ENCODE assay signal across 27 cellular contexts in genomic region chr6:3443221-3443515, GRCh38. TPM values are rescaled to one million over a fixed set of nuclear protein-coding genes. Genes with fewer than 3 reads are reported as not detected.
DNase-seq lines count a peak whose midpoint lies in the region; ATAC-seq and TF ChIP-seq lines count a peak whose summit lies in the region.
"Had no signal": no experiment of that assay in that cellular context is flagged by ENCODE, and none has a peak within 500 bp of the region (broad histone marks: within the 10 kb centered on the region; RNA-seq: fewer than 3 reads in every experiment).

No MANE protein-coding gene starts in this region.

- peaks cover 6% of the 10 kb centered on the region for H3K79me1 ChIP-seq in H9 (ENCODE audit: insufficient read depth, low read depth, low read length, poor library complexity, severe bottlenecking)

- H3K9ac ChIP-seq in H9 (ENCODE audit: extremely low read depth, insufficient read length, low read length) (peak overlapping the region; percentile 20), smooth muscle cell (ENCODE audit: low read depth) (no peak overlapping the region)
- H3K9ac ChIP-seq: GM23248 had no signal

- H3K4me2 ChIP-seq in H9 (ENCODE audit: insufficient read depth, insufficient read length, low read length) (no peak overlapping the region), smooth muscle cell (peak overlapping the region; percentile 42)

- peak overlapping the region in 1 of 3 experiments; percentile 78; a peak in 1 of 7 replicates for H3K27ac Mint-ChIP-seq in H9
- H3K27ac Mint-ChIP-seq: B cell; CD14-positive monocyte; CD8-positive, alpha-beta memory T cell; T-helper 17 cell had no signal

- H4K8ac ChIP-seq in H9 (replicated peaks; ENCODE audit: insufficient read length, low read depth, low read length), result no peak overlapping the region

- no peak overlapping the region for H2BK120ac ChIP-seq in H9 (ENCODE audit: low read depth, low read length, poor library complexity, severe bottlenecking)

- no peak for TF ChIP-seq POLR2A in erythroblast (IDR thresholded peaks at IDR 0.05; ENCODE audit: low read length)

- H3K27me3 Mint-ChIP-seq in H9 (ENCODE audit: low read depth), result no peaks in the 10 kb centered on the region

- H3K23ac ChIP-seq in H9 (ENCODE audit: insufficient read length, low read depth, low read length), result no peak overlapping the region

- no peak overlapping the region for H2BK20ac ChIP-seq in H9 (ENCODE audit: low read depth, low read length, poor library complexity, severe bottlenecking)

- no CpG with 5 or more reads among the region's 3 CpGs for WGBS in H9 (ENCODE audit: extremely low coverage, insufficient read length, low lambda C conversion rate)
- 48% methylated on average over 3 of the region's 3 CpGs for WGBS in smooth muscle cell (ENCODE audit: low lambda C conversion rate)

- no peak overlapping the region for H3K4me3 ChIP-seq in smooth muscle cell
- H3K4me3 ChIP-seq: GM23248, HAP-1, MG63, Peyer's patch, SK-N-MC had no signal

- no peak overlapping the region for H4K91ac ChIP-seq in H9 (ENCODE audit: insufficient read length, low read depth, low read length)

- H3K4ac ChIP-seq in H9 (ENCODE audit: low read depth, low read length), result no peak overlapping the region

- H3K14ac ChIP-seq in H9 (ENCODE audit: insufficient read depth, low read length), result no peak overlapping the region

- no peak overlapping the region for H4K5ac ChIP-seq in H9 (ENCODE audit: insufficient read length, low read depth, low read length)

- H3K4me1 ChIP-seq in H9 (ENCODE audit: insufficient read depth, low read length) (peaks cover 2% of the 10 kb centered on the region; the same call in 1 of the 2 replicates), smooth muscle cell (ENCODE audit: low read depth) (peaks cover 6% of the 10 kb centered on the region)

- H2BK15ac ChIP-seq in H9 (ENCODE audit: low read depth, low read length), result no peak overlapping the region

- no peak overlapping the region for H2BK12ac ChIP-seq in H9 (ENCODE audit: insufficient read length, low read depth, low read length)

- H3K36me3 ChIP-seq in smooth muscle cell (ENCODE audit: low read depth), result no peaks in the 10 kb centered on the region
- H3K36me3 ChIP-seq: HAP-1, MG63 had no signal

- no peak for TF ChIP-seq CTCF in H9 (conservative IDR thresholded peaks at IDR 0.05)
- TF ChIP-seq CTCF in RWPE1 (conservative IDR thresholded peaks at IDR 0.05; ENCODE audit: low read depth), result no peak
- no peak for TF ChIP-seq CTCF in smooth muscle cell (IDR thresholded peaks at IDR 0.05; ENCODE audit: borderline replicate concordance, insufficient read depth, poor library complexity, severe bottlenecking)

- H3K27ac ChIP-seq in H9 (ENCODE audit: insufficient read length, low read depth, low read length), result no peak overlapping the region
- peak overlapping the region; percentile 28; the same call in 1 of the 2 replicates for H3K27ac ChIP-seq in RWPE1
- no peak overlapping the region for H3K27ac ChIP-seq in smooth muscle cell (ENCODE audit: low read depth)
- H3K27ac ChIP-seq: GM23248, HL-60, Peyer's patch, SK-N-MC had no signal

- H3K4me1 Mint-ChIP-seq in H9, result peaks cover 29 to 31% of the 10 kb centered on the region in 2 experiments
- H3K4me1 Mint-ChIP-seq: B cell; CD14-positive monocyte; CD8-positive, alpha-beta memory T cell had no signal

- no peak overlapping the region for H3T11ph ChIP-seq in H9 (ENCODE audit: low read length)

- H3K27me3 ChIP-seq in H9 (ENCODE audit: insufficient read depth, low read length), result no peaks in the 10 kb centered on the region
- H3K27me3 ChIP-seq in smooth muscle cell (ENCODE audit: low read depth), result no peaks in the 10 kb centered on the region
- H3K27me3 ChIP-seq: MG63, Peyer's patch had no signal

- H3K79me2 ChIP-seq in H9 (ENCODE audit: insufficient read depth, low read length) (peaks cover 17% of the 10 kb centered on the region; the same call in 1 of the 2 replicates), smooth muscle cell (ENCODE audit: low read depth) (no peaks in the 10 kb centered on the region)

- H3K4me3 Mint-ChIP-seq in H9, result no peak overlapping the region
- H3K4me3 Mint-ChIP-seq: B cell; CD8-positive, alpha-beta memory T cell; T-helper 17 cell had no signal

- H2AK5ac ChIP-seq in H9 (ENCODE audit: insufficient read length, low read length), result no peak overlapping the region

- DNase-seq in H9, result no peak
- no peak for DNase-seq in RWPE1 (ENCODE audit: low spot score)
- DNase-seq in erythroblast (lab: John Stamatoyannopoulos, UW), result peak; percentile 18 to 51
- no peak for DNase-seq in smooth muscle cell (lab: John Stamatoyannopoulos, UW; ENCODE audit: unreplicated experiment)
- DNase-seq in amygdala (lab: John Stamatoyannopoulos, UW), result no peak
- DNase-seq: Calu3; CD8-positive, alpha-beta memory T cell; DMS153; DND-41; Kasumi-1; MG63; NCI-H1105 treated with DMSO at 0.1 percent for 48 hours; NCI-H2029 treated with DMSO at 0.1 percent for 48 hours; NCI-H446 treated with DMSO at 0.1 percent for 48 hours; NCI-H526; NCI-H82; Peyer's patch; SIG-M5; T-helper 17 cell had no signal

- H2AFZ ChIP-seq in H9 (ENCODE audit: low read length), result no peak overlapping the region
- no peak overlapping the region for H2AFZ ChIP-seq in smooth muscle cell (ENCODE audit: low read depth)
- H2AFZ ChIP-seq: GM23248 had no signal

- no peaks in the 10 kb centered on the region for H4K20me1 ChIP-seq in H9 (ENCODE audit: control insufficient read depth, insufficient read depth, insufficient read length)
- no peaks in the 10 kb centered on the region for H4K20me1 ChIP-seq in smooth muscle cell (ENCODE audit: low read depth)

- peaks cover 0 to 24% (median 0%) of the 10 kb centered on the region in 3 experiments; a peak in 3 of 7 replicates for H3K36me3 Mint-ChIP-seq in H9 (ENCODE audit: insufficient read depth in 1 of 3, low read depth in 3 of 3)
- H3K36me3 Mint-ChIP-seq: CD14-positive monocyte; CD8-positive, alpha-beta memory T cell had no signal

- H2BK5ac ChIP-seq in H9 (ENCODE audit: insufficient read length, low read length), result no peak overlapping the region

- no peaks in the 10 kb centered on the region; a peak in 2 of 5 replicates for H3K9me3 Mint-ChIP-seq in H9
- H3K9me3 Mint-ChIP-seq: CD8-positive, alpha-beta memory T cell had no signal

- ATAC-seq in HG03025 (IDR thresholded peaks at IDR 0.05; ENCODE audit: low FRiP score, unreplicated experiment) (no peak), GM21717 (IDR thresholded peaks at IDR 0.05; ENCODE audit: unreplicated experiment) (no peak)
- ATAC-seq: T-helper 17 cell had no signal

- POLR2A ChIA-PET in RWPE1 (lab: Yijun Ruan, JAX; ENCODE audit: low non-redundant PET), result no interaction called here

- no peaks in the 10 kb centered on the region for H3F3A ChIP-seq in smooth muscle cell (ENCODE audit: low read depth)

- H3K18ac ChIP-seq in H9 (ENCODE audit: insufficient read length, low read depth, low read length), result no peak overlapping the region

- no peaks in the 10 kb centered on the region for H3K23me2 ChIP-seq in H9 (ENCODE audit: insufficient read length, low read depth, low read length, poor library complexity, severe bottlenecking)

- CTCF ChIA-PET in RWPE1 (lab: Yijun Ruan, JAX), result interaction anchor here (0.7 to 2.1 kb wide), 3 partner anchors 11 to 269 kb away, joined by 3 to 7 read pairs (median 3); no protein-coding TSS in a partner anchor

- H3K9me3 ChIP-seq in H9 (ENCODE audit: control insufficient read depth, low read depth, low read length) (no peaks in the 10 kb centered on the region), smooth muscle cell (replicated peaks; ENCODE audit: low read depth) (no peaks in the 10 kb centered on the region)
- H3K9me3 ChIP-seq: HAP-1, MG63, Peyer's patch had no signal

- no peak overlapping the region for H3K56ac ChIP-seq in H9 (ENCODE audit: insufficient read length, low read depth, low read length)

RNA-seq across cellular contexts. Expression of gene SLC22A23, which starts 13.7 kb away (rescaled TPM):
- 6.1 and 6.8 TPM in 2 replicates for total RNA-seq in H9 (2021)
- total RNA-seq in smooth muscle cell, result 3.6 and 3.8 TPM in 2 replicates
- polyA plus RNA-seq in smooth muscle cell, result 1.6 and 2.7 TPM in 2 replicates
- polyA plus RNA-seq: CD14-positive monocyte had no signal

Comparison
In these comparisons a context has a peak if more than half of its experiments do, and no peak if none do; other contexts are left out.
1. DNase-seq: peak in erythroblast (2 of 2); none in H9 (single experiment), RWPE1 (single experiment), smooth muscle cell (single experiment) and amygdala (0 of 56).